In genomic region chr10:58898854-58899573, GRCh38 we compare ENCODE assay signal across 18 cellular contexts.
DNase-seq lines count a peak whose midpoint lies in the region; ATAC-seq, FAIRE-seq and TF ChIP-seq lines count a peak whose summit lies in the region.
"Had no signal": no experiment of that assay in that cellular context is flagged by ENCODE, and none has a peak within 500 bp of the region (broad histone marks: within the 10 kb centered on the region; RNA-seq: fewer than 3 reads in every experiment).

No MANE protein-coding gene starts in this region.

- peaks cover 3% of the 10 kb centered on the region for H3K36me3 Mint-ChIP-seq in GM23338 (ENCODE audit: low read depth)
- H3K36me3 Mint-ChIP-seq: IgD-negative memory B cell had no signal

- no peak for TF ChIP-seq EP300 in K562 (IDR thresholded peaks at IDR 0.05; ENCODE audit: low read length)

- no peak for ATAC-seq in GM23338
- ATAC-seq in K562: no peak
- peak; percentile 52 for ATAC-seq in left lung
- ATAC-seq in esophagus mucosa: no peak

- no peak overlapping the region for H3K9ac ChIP-seq in K562 (ENCODE audit: insufficient read depth in 1 of 2, low read depth in 2 of 2, low read length in 2 of 2)

- H3K27me3 ChIP-seq in GM23338 (ENCODE audit: insufficient read depth) (no peaks in the 10 kb centered on the region), K562 (ENCODE audit: control insufficient read depth in 2 of 2, insufficient read depth in 2 of 2, low read length in 2 of 2) (no peaks in the 10 kb centered on the region), left lung (no peaks in the 10 kb centered on the region)
- H3K27me3 ChIP-seq: SJCRH30 had no signal

- H3K9me2 ChIP-seq in GM23338 (ENCODE audit: insufficient read depth): peaks cover 3% of the 10 kb centered on the region; the same call in 1 of the 2 replicates

- no peaks in the 10 kb centered on the region for H3K27me3 Mint-ChIP-seq in GM23338 (ENCODE audit: insufficient read depth, low read depth, poor library complexity)
- H3K27me3 Mint-ChIP-seq: IgD-negative memory B cell had no signal

- no TSS peak for BruUV-seq in K562 (replicated peaks; lab: Mats Ljungman, UMichigan)

- H3K27ac ChIP-seq in GM23338 (ENCODE audit: low read depth): no peak overlapping the region
- H3K27ac ChIP-seq in K562 (ENCODE audit: extremely low read depth, low read depth, low read length): no peak overlapping the region
- no peak overlapping the region for H3K27ac ChIP-seq in left lung
- H3K27ac ChIP-seq: PC-9, SJCRH30 had no signal

- no peak for TF ChIP-seq RAD21 in K562 (CRISPR knock-in tag; conservative IDR thresholded peaks at IDR 0.05 in 1 of 2, IDR thresholded peaks at IDR 0.05 in 1 of 2)

- TF ChIP-seq CTCF in GM23338 (conservative IDR thresholded peaks at IDR 0.05; ENCODE audit: low read depth in 2 of 2) (no peak), K562 (IDR thresholded peaks at IDR 0.05 in 2 of 3, conservative IDR thresholded peaks at IDR 0.05 in 1 of 3; ENCODE audit: insufficient read depth in 2 of 3, low read depth in 1 of 3, low read length in 3 of 3) (no peak), left lung (IDR thresholded peaks at IDR 0.05) (no peak)

- 0 out of 2 replicates have a peak overlapping the region, but pooled peaks have one; percentile 48 for H2AFZ ChIP-seq in GM23338
- no peak overlapping the region for H2AFZ ChIP-seq in K562 (ENCODE audit: low read depth, low read length)
- H2AFZ ChIP-seq: PC-9 had no signal

- H3K4me1 ChIP-seq in GM23338 (ENCODE audit: insufficient read depth) (no peaks in the 10 kb centered on the region; the same call in 1 of the 2 replicates), K562 (replicated peaks in 1 of 2; ENCODE audit: control insufficient read depth in 2 of 2, insufficient read depth in 2 of 2, low read length in 2 of 2) (no peaks in the 10 kb centered on the region), left lung (no peaks in the 10 kb centered on the region)
- H3K4me1 ChIP-seq: SJCRH30 had no signal

- POLR2A ChIA-PET in K562 (lab: Yijun Ruan, JAX): interaction anchor here (0.7 kb wide), 1 partner anchor 166 kb away, joined by 4 read pairs; no protein-coding TSS in a partner anchor

- H4K20me1 ChIP-seq in GM23338 (replicated peaks; ENCODE audit: insufficient read depth) (no peaks in the 10 kb centered on the region), K562 (replicated peaks; ENCODE audit: control insufficient read depth, insufficient read depth, low read length) (no peaks in the 10 kb centered on the region)

- H3K9me3 ChIP-seq in K562 (replicated peaks; ENCODE audit: control insufficient read depth, insufficient read depth, low read depth, low read length) (no peaks in the 10 kb centered on the region), left lung (no peaks in the 10 kb centered on the region)
- H3K9me3 ChIP-seq: SJCRH30 had no signal

- WGBS in K562 (ENCODE audit: insufficient coverage, low coverage, missing lambda C conversion rate): 0% methylated on average over 5 of the region's 5 CpGs

- H3K4me2 ChIP-seq in GM23338 (0 out of 2 replicates have a peak overlapping the region, but pooled peaks have one; percentile 4), K562 (ENCODE audit: insufficient read depth, low read length) (no peak overlapping the region)
- H3K4me2 ChIP-seq: PC-9 had no signal

- TF ChIP-seq POLR2A in K562 (conservative IDR thresholded peaks at IDR 0.05): no peak

- no peak overlapping the region; the same call in 1 of the 2 replicates for H3K27ac Mint-ChIP-seq in GM23338
- H3K27ac Mint-ChIP-seq: HFFc6, IgD-negative memory B cell had no signal

- no peaks in the 10 kb centered on the region for H3K79me2 ChIP-seq in GM23338 (replicated peaks; ENCODE audit: insufficient read depth)
- no peaks in the 10 kb centered on the region for H3K79me2 ChIP-seq in K562 (ENCODE audit: control insufficient read depth, insufficient read depth, low read length)

- H3K36me3 ChIP-seq in GM23338 (ENCODE audit: insufficient read depth): no peaks in the 10 kb centered on the region
- no peaks in the 10 kb centered on the region for H3K36me3 ChIP-seq in K562 (ENCODE audit: control insufficient read depth, insufficient read depth, low read length)
- no peaks in the 10 kb centered on the region for H3K36me3 ChIP-seq in left lung
- H3K36me3 ChIP-seq: SJCRH30 had no signal

- FAIRE-seq in K562 (lab: Jason Lieb, UNC): no peak
- FAIRE-seq: H1 had no signal

- peaks cover 10% of the 10 kb centered on the region; the same call in 2 of the 3 replicates for H3K9me3 Mint-ChIP-seq in GM23338

- CTCF ChIA-PET in K562 (lab: Yijun Ruan, JAX; ENCODE audit: low intra/inter-chr PET ratio): no interaction called here

- H3F3A ChIP-seq in GM23338 (replicated peaks; ENCODE audit: low read depth): no peaks in the 10 kb centered on the region

- intact Hi-C loops in K562 (cut with micrococcal nuclease): no loop called here
- intact Hi-C loops in left lung (cut with DNase I): no loop called here

- in situ Hi-C loops in K562 (cut with MboI): no loop called here

- no peak overlapping the region for H3K4me3 ChIP-seq in GM23338
- no peak overlapping the region for H3K4me3 ChIP-seq in K562
- H3K4me3 ChIP-seq in left lung: no peak overlapping the region
- H3K4me3 ChIP-seq: PC-9, SJCRH30 had no signal

- H3K9me1 ChIP-seq in K562 (ENCODE audit: control insufficient read depth, insufficient read depth, low read length): no peaks in the 10 kb centered on the region

- DNase-seq in COR-L47 (lab: John Stamatoyannopoulos, UW): peak; percentile 7
- peak; percentile 45 for DNase-seq in GM23338 (ENCODE audit: low spot score)
- no peak for DNase-seq in K562 (ENCODE audit: extremely low read depth in 1 of 4, low spot score in 3 of 4)
- no peak for DNase-seq in left lung
- no peak for DNase-seq in activated CD8-positive, alpha-beta memory T cell treated with anti-CD3 and anti-CD28 coated beads, Interleukin-2, amount 50 U/mL, for 48 hours
- DNase-seq in islet precursor cell: no peak
- DNase-seq: Caco-2, DMS153, HFFc6, MV-4-11, NCI-H2107, NCI-H345, NCI-H526, SJCRH30 had no signal

- no peak overlapping the region for H3K4me3 Mint-ChIP-seq in GM23338
- H3K4me3 Mint-ChIP-seq: HFFc6, IgD-negative memory B cell had no signal

- H3K4me1 Mint-ChIP-seq in GM23338: peaks cover 10% of the 10 kb centered on the region; the same call in 2 of the 3 replicates
- H3K4me1 Mint-ChIP-seq: IgD-negative memory B cell had no signal

TF ChIP-seq in GM23338, 12 proteins besides CTCF, POLR2A, EP300 and RAD21 (continues in another document):
- no peak for TF ChIP-seq CREB1 (CRISPR knock-in tag; IDR thresholded peaks at IDR 0.05; ENCODE audit: low read depth)
- TF ChIP-seq, protein P1, sequence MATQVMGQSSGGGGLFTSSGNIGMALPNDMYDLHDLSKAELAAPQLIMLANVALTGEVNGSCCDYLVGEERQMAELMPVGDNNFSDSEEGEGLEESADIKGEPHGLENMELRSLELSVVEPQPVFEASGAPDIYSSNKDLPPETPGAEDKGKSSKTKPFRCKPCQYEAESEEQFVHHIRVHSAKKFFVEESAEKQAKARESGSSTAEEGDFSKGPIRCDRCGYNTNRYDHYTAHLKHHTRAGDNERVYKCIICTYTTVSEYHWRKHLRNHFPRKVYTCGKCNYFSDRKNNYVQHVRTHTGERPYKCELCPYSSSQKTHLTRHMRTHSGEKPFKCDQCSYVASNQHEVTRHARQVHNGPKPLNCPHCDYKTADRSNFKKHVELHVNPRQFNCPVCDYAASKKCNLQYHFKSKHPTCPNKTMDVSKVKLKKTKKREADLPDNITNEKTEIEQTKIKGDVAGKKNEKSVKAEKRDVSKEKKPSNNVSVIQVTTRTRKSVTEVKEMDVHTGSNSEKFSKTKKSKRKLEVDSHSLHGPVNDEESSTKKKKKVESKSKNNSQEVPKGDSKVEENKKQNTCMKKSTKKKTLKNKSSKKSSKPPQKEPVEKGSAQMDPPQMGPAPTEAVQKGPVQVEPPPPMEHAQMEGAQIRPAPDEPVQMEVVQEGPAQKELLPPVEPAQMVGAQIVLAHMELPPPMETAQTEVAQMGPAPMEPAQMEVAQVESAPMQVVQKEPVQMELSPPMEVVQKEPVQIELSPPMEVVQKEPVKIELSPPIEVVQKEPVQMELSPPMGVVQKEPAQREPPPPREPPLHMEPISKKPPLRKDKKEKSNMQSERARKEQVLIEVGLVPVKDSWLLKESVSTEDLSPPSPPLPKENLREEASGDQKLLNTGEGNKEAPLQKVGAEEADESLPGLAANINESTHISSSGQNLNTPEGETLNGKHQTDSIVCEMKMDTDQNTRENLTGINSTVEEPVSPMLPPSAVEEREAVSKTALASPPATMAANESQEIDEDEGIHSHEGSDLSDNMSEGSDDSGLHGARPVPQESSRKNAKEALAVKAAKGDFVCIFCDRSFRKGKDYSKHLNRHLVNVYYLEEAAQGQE (IDR thresholded peaks at IDR 0.05; ENCODE audit: unreplicated experiment): no peak
- no peak for TF ChIP-seq ZNF331 (CRISPR knock-in tag; IDR thresholded peaks at IDR 0.05; ENCODE audit: low read depth)
- no peak for TF ChIP-seq STAT1 (IDR thresholded peaks at IDR 0.05; ENCODE audit: unreplicated experiment)

TF ChIP-seq in K562, 482 proteins besides CTCF, POLR2A, EP300 and RAD21 (continues in another document):
- TF ChIP-seq PATZ1 (CRISPR knock-in tag; IDR thresholded peaks at IDR 0.05; ENCODE audit: borderline replicate concordance): no peak

Comparison
In these comparisons a context has a peak if more than half of its experiments do, and no peak if none do; other contexts are left out.
1. DNase-seq: peak in COR-L47 (single experiment) and GM23338 (single experiment); none in K562 (0 of 4), left lung (0 of 2), activated CD8-positive, alpha-beta memory T cell treated with anti-CD3 and anti-CD28 coated beads, Interleukin-2, amount 50 U/mL, for 48 hours (single experiment) and islet precursor cell (single experiment).